8 cellular contexts compared by ENCODE assay signal in the genomic region with DNA sequence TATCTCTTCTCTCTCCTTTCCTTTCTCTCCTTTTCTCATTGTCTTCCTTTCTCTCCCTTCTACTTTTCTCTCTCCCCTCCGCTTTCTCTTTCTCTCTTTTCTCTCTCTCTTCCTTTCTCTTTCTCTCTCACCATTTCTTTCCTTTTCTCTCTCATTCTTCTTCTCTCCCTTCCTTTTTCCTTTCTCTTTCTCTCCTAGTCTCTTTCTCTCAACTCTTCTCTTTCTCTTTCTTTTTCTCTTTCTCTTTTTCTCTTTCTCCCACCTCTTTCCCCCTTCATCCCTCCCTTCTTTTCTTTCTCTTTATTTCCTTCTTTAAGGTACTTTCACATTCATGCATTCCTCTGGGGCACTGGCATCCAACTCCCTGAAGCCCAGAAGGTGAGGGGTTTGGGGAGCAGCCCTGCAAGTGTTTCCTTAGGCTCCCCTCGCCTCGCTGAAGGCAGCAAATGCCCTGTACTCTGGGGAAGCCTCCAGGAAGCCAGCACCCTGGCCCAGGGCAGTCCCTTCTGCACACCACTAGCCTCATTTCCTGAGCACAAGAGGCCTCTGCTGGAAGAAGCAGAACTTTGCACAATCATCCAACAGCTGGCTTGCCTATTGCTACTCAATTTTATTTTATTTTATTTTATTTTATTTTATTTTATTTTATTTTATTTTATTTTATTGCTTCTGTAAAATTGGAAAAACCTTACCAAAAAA.
DNase-seq lines count a peak whose midpoint lies in the region; ATAC-seq, FAIRE-seq and TF ChIP-seq lines count a peak whose summit lies in the region.

No MANE protein-coding gene starts in this region.

- no peak overlapping the region for H2BK5ac ChIP-seq in mesenchymal stem cell (ENCODE audit: low read depth, low read length, poor library complexity, severe bottlenecking)

- H3K79me1 ChIP-seq in mesenchymal stem cell (replicated peaks; ENCODE audit: low read length, poor library complexity, severe bottlenecking): peaks cover 2% of the 10 kb centered on the region

- no peak overlapping the region for H3K4me3 ChIP-seq in choroid plexus epithelial cell (ENCODE audit: low read depth, low read length)
- no peak overlapping the region for H3K4me3 ChIP-seq in mesenchymal stem cell (ENCODE audit: insufficient read depth in 1 of 2, low read depth in 1 of 2, low read length in 2 of 2)

- H2BK12ac ChIP-seq in mesenchymal stem cell (ENCODE audit: low read length in 2 of 2): no peak overlapping the region

- H4K91ac ChIP-seq in mesenchymal stem cell (ENCODE audit: low read length): no peak overlapping the region

- H3K4me1 ChIP-seq in mesenchymal stem cell (ENCODE audit: control insufficient read depth, insufficient read depth, low read depth, low read length): peaks cover 16% of the 10 kb centered on the region

- ATAC-seq in GM21423 (IDR thresholded peaks at IDR 0.05; ENCODE audit: unreplicated experiment): peak; percentile 91
- ATAC-seq in HG03565 (IDR thresholded peaks at IDR 0.05; ENCODE audit: unreplicated experiment): peak; percentile 88

- H2BK15ac ChIP-seq in mesenchymal stem cell (ENCODE audit: low read depth, poor library complexity, severe bottlenecking): no peak overlapping the region

- H3K9me3 ChIP-seq in mesenchymal stem cell (ENCODE audit: control insufficient read depth, low read length): no peaks in the 10 kb centered on the region

- H3K4ac ChIP-seq in mesenchymal stem cell (ENCODE audit: low read depth in 1 of 2, low read length in 2 of 2): no peak overlapping the region

- no peak overlapping the region for H3K18ac ChIP-seq in mesenchymal stem cell (ENCODE audit: low read depth in 1 of 2, low read length in 2 of 2)

- H4K8ac ChIP-seq in mesenchymal stem cell (ENCODE audit: low read length): peak overlapping the region; percentile 85

- WGBS in mesenchymal stem cell: 77% methylated on average over 3 of the region's 3 CpGs

- H3K36me3 ChIP-seq in mesenchymal stem cell (ENCODE audit: control insufficient read depth in 1 of 2, insufficient read depth in 2 of 2, low read depth in 1 of 2, low read length in 2 of 2): no peaks in the 10 kb centered on the region

- H2AK5ac ChIP-seq in mesenchymal stem cell (ENCODE audit: low read length, severe bottlenecking): no peak overlapping the region

- no peak overlapping the region for H3K23ac ChIP-seq in mesenchymal stem cell (ENCODE audit: low read length in 2 of 2)

- no peak overlapping the region for H3K27ac ChIP-seq in mesenchymal stem cell (ENCODE audit: low read length, poor library complexity, severe bottlenecking)

- peak; percentile 61 for DNase-seq in GF-D8 (lab: John Stamatoyannopoulos, UW)
- DNase-seq in UCSD-AML1 (lab: John Stamatoyannopoulos, UW; ENCODE audit: unreplicated experiment): peak; percentile 61
- peak; percentile 81 for DNase-seq in choroid plexus epithelial cell (ENCODE audit: low read depth)
- DNase-seq in mesenchymal stem cell: peak; percentile 51
- no peak for DNase-seq in SHP77 treated with DMSO at 0.1 percent for 48 hours (lab: John Stamatoyannopoulos, UW)
- no peak for DNase-seq in HTR-8/SVneo (ENCODE audit: insufficient read length, low spot score)

- H3K27me3 ChIP-seq in mesenchymal stem cell (ENCODE audit: control insufficient read depth in 1 of 2, insufficient read depth in 1 of 2, low read length in 2 of 2): no peaks in the 10 kb centered on the region

- FAIRE-seq in HTR-8/SVneo (lab: Jason Lieb, UNC): no peak

- TF ChIP-seq CTCF in choroid plexus epithelial cell (conservative IDR thresholded peaks at IDR 0.05; ENCODE audit: low read depth, low read length): peak; percentile 66

- no peak overlapping the region for H3K4me2 ChIP-seq in mesenchymal stem cell (ENCODE audit: low read length, poor library complexity, severe bottlenecking)

- H2BK120ac ChIP-seq in mesenchymal stem cell (ENCODE audit: low read depth, low read length): no peak overlapping the region

- H3K14ac ChIP-seq in mesenchymal stem cell (ENCODE audit: low read length in 2 of 2): no peak overlapping the region

- H3K9ac ChIP-seq in mesenchymal stem cell (ENCODE audit: low read length): peak overlapping the region; percentile 31

- H2AFZ ChIP-seq in mesenchymal stem cell (ENCODE audit: low read depth, low read length): no peak overlapping the region

Comparison
In these comparisons a context has a peak if more than half of its experiments do, and no peak if none do; other contexts are left out.
1. DNase-seq: peak in GF-D8 (single experiment), UCSD-AML1 (single experiment), choroid plexus epithelial cell (single experiment) and mesenchymal stem cell (single experiment); none in SHP77 treated with DMSO at 0.1 percent for 48 hours (single experiment) and HTR-8/SVneo (single experiment).